In genomic region chr16:86670835-86671234, GRCh38 we compare ENCODE assay signal across 19 cellular contexts.
DNase-seq lines count a peak whose midpoint lies in the region; ATAC-seq and TF ChIP-seq lines count a peak whose summit lies in the region.
"Had no signal": no experiment of that assay in that cellular context is flagged by ENCODE, and none has a peak within 500 bp of the region (broad histone marks: within the 10 kb centered on the region; RNA-seq: fewer than 3 reads in every experiment).

No MANE protein-coding gene starts in this region.

- H2BK12ac ChIP-seq in neuronal stem cell (ENCODE audit: low read length), result no peak overlapping the region
- H2BK12ac ChIP-seq in H9 (ENCODE audit: insufficient read length, low read depth, low read length), result no peak overlapping the region

- peaks cover 9% of the 10 kb centered on the region for H3K27me3 Mint-ChIP-seq in H9 (ENCODE audit: low read depth)

- H3K14ac ChIP-seq in neuronal stem cell (ENCODE audit: low read length) (no peak overlapping the region), H9 (ENCODE audit: insufficient read depth, low read length) (no peak overlapping the region)

- H3K4ac ChIP-seq in neuronal stem cell (ENCODE audit: low read length), result no peak overlapping the region
- no peak overlapping the region for H3K4ac ChIP-seq in H9 (ENCODE audit: low read depth, low read length)

- no peak for ATAC-seq in left ventricle myocardium superior
- no peak for ATAC-seq in gastroesophageal sphincter
- no peak for ATAC-seq in upper lobe of right lung

- H3K36me3 ChIP-seq in right atrium auricular region (no peaks in the 10 kb centered on the region), gastroesophageal sphincter (no peaks in the 10 kb centered on the region), neuronal stem cell (replicated peaks in 1 of 2; ENCODE audit: control insufficient read depth in 2 of 2, insufficient read depth in 2 of 2, low read length in 2 of 2) (no peaks in the 10 kb centered on the region), upper lobe of right lung (no peaks in the 10 kb centered on the region)
- H3K36me3 ChIP-seq: HAP-1 had no signal

- H3K27ac ChIP-seq in right atrium auricular region (peak overlapping the region; percentile 60 to 74), gastroesophageal sphincter (peak overlapping the region in 3 of 4 donors; percentile 24 to 55 (median 31)), neuronal stem cell (replicated peaks; ENCODE audit: low read length) (no peak overlapping the region), upper lobe of right lung (peak overlapping the region; percentile 8), H9 (ENCODE audit: insufficient read length, low read depth, low read length) (no peak overlapping the region)

- H4K20me1 ChIP-seq in H9 (ENCODE audit: control insufficient read depth, insufficient read depth, insufficient read length), result no peaks in the 10 kb centered on the region

- peaks cover 26 to 29% of the 10 kb centered on the region in 2 experiments for H3K4me1 Mint-ChIP-seq in H9

- no peak overlapping the region for H4K5ac ChIP-seq in H9 (ENCODE audit: insufficient read length, low read depth, low read length)

- H2BK5ac ChIP-seq in neuronal stem cell (ENCODE audit: low read length), result no peak overlapping the region
- no peak overlapping the region for H2BK5ac ChIP-seq in H9 (ENCODE audit: insufficient read length, low read length)

- intact Hi-C loops in left ventricle myocardium superior (cut with micrococcal nuclease), result no loop called here
- intact Hi-C loops in upper lobe of right lung (cut with DNase I), result no loop called here

- H3K4me3 ChIP-seq in right atrium auricular region (no peak overlapping the region), gastroesophageal sphincter (no peak overlapping the region), neuronal stem cell (ENCODE audit: low read length in 2 of 2) (no peak overlapping the region), upper lobe of right lung (no peak overlapping the region)
- H3K4me3 ChIP-seq: HAP-1 had no signal

- WGBS in gastroesophageal sphincter (ENCODE audit: low coverage in 1 of 2), 2 donors, result 71 to 80% methylated on average over 1 to 8 of the region's 11 CpGs
- no CpG with 5 or more reads among the region's 11 CpGs for WGBS in neuronal stem cell (ENCODE audit: extremely low coverage in 2 of 2, insufficient read length in 2 of 2, insufficient replicate concordance in 1 of 2), 2 donors
- WGBS in H9 (ENCODE audit: extremely low coverage, insufficient read length, low lambda C conversion rate), result no CpG with 5 or more reads among the region's 11 CpGs

- DNase-seq in right atrium auricular region (ENCODE audit: low spot score), result no peak
- DNase-seq in left ventricle myocardium superior, result no peak
- DNase-seq in neuronal stem cell (ENCODE audit: low spot score), result no peak
- no peak for DNase-seq in upper lobe of right lung
- DNase-seq in NCI-H2029 (lab: John Stamatoyannopoulos, UW), result no peak
- no peak for DNase-seq in H9
- DNase-seq in activated CD8-positive, alpha-beta memory T cell treated with anti-CD3 and anti-CD28 coated beads for 24 hours, result no peak
- DNase-seq: Caco-2; CD4-positive, alpha-beta T cell; NCI-H1105 treated with DMSO at 0.1 percent for 48 hours; NCI-H1694 treated with DMSO at 0.1 percent for 48 hours; NCI-H2107; NCI-H2227 treated with DMSO at 0.1 percent for 48 hours; NCI-H510A treated with DMSO at 0.1 percent for 48 hours; NCI-H82; OCI-M1; SHP77 treated with DMSO at 0.1 percent for 48 hours had no signal

- no peak overlapping the region; a peak in 1 of 5 replicates for H3K4me3 Mint-ChIP-seq in H9
- H3K4me3 Mint-ChIP-seq: CD4-positive, alpha-beta T cell had no signal

- H3K23me2 ChIP-seq in H9 (ENCODE audit: insufficient read length, low read depth, low read length, poor library complexity, severe bottlenecking), result no peaks in the 10 kb centered on the region

- no peaks in the 10 kb centered on the region for H3K79me1 ChIP-seq in neuronal stem cell (ENCODE audit: low read depth, low read length)
- H3K79me1 ChIP-seq in H9 (ENCODE audit: insufficient read depth, low read depth, low read length, poor library complexity, severe bottlenecking), result no peaks in the 10 kb centered on the region

- H2BK120ac ChIP-seq in neuronal stem cell (ENCODE audit: low read depth, low read length) (no peak overlapping the region), H9 (ENCODE audit: low read depth, low read length, poor library complexity, severe bottlenecking) (no peak overlapping the region)

- no peak overlapping the region for H2BK15ac ChIP-seq in neuronal stem cell (ENCODE audit: low read length)
- H2BK15ac ChIP-seq in H9 (ENCODE audit: low read depth, low read length), result no peak overlapping the region

- no peak for TF ChIP-seq EP300 in gastroesophageal sphincter (IDR thresholded peaks at IDR 0.05)

- no peak for TF ChIP-seq CTCF in right atrium auricular region (IDR thresholded peaks at IDR 0.05)
- TF ChIP-seq CTCF in gastroesophageal sphincter (IDR thresholded peaks at IDR 0.05), result no peak
- TF ChIP-seq CTCF in upper lobe of right lung (IDR thresholded peaks at IDR 0.05), result no peak
- no peak for TF ChIP-seq CTCF in H9 (conservative IDR thresholded peaks at IDR 0.05)

- no peak overlapping the region for H3K4me2 ChIP-seq in neuronal stem cell (ENCODE audit: insufficient read depth, low read length, poor library complexity, severe bottlenecking)
- no peak overlapping the region for H3K4me2 ChIP-seq in H9 (ENCODE audit: insufficient read depth, insufficient read length, low read length)

- H2AK5ac ChIP-seq in neuronal stem cell (ENCODE audit: low read depth, low read length), result no peak overlapping the region
- H2AK5ac ChIP-seq in H9 (ENCODE audit: insufficient read length, low read length), result no peak overlapping the region

- no peak overlapping the region for H2BK20ac ChIP-seq in H9 (ENCODE audit: low read depth, low read length, poor library complexity, severe bottlenecking)

- peak overlapping the region; percentile 54 for H3K18ac ChIP-seq in neuronal stem cell (ENCODE audit: low read length)
- no peak overlapping the region for H3K18ac ChIP-seq in H9 (ENCODE audit: insufficient read length, low read depth, low read length)

- H3K27me3 ChIP-seq in right atrium auricular region, result no peaks in the 10 kb centered on the region
- peaks cover 81% of the 10 kb centered on the region for H3K27me3 ChIP-seq in gastroesophageal sphincter
- H3K27me3 ChIP-seq in neuronal stem cell (ENCODE audit: control insufficient read depth in 3 of 3, insufficient read depth in 3 of 3, low read depth in 1 of 3, low read length in 3 of 3), result peaks cover 0 to 31% (median 0%) of the 10 kb centered on the region in 3 experiments
- H3K27me3 ChIP-seq in upper lobe of right lung, result peaks cover 20% of the 10 kb centered on the region
- no peaks in the 10 kb centered on the region; the same call in none of the 2 replicates for H3K27me3 ChIP-seq in H9 (ENCODE audit: insufficient read depth, low read length)

- H3K9me3 ChIP-seq in right atrium auricular region (peaks cover 0 to 7% of the 10 kb centered on the region in 2 donors), gastroesophageal sphincter (peaks cover 0 to 11% (median 0%) of the 10 kb centered on the region in 3 donors), neuronal stem cell (replicated peaks in 1 of 2; ENCODE audit: control insufficient read depth in 2 of 2, insufficient read depth in 1 of 2, low read depth in 1 of 2, low read length in 2 of 2) (peaks cover 0 to 6% of the 10 kb centered on the region in 2 donors), upper lobe of right lung (no peaks in the 10 kb centered on the region), H9 (ENCODE audit: control insufficient read depth, low read depth, low read length) (no peaks in the 10 kb centered on the region)
- H3K9me3 ChIP-seq: Caco-2, HAP-1 had no signal

- H4K91ac ChIP-seq in neuronal stem cell (ENCODE audit: low read depth, low read length, poor library complexity) (no peak overlapping the region), H9 (ENCODE audit: insufficient read length, low read depth, low read length) (no peak overlapping the region)

- H3K23ac ChIP-seq in neuronal stem cell (ENCODE audit: low read depth, low read length, poor library complexity), result no peak overlapping the region
- no peak overlapping the region for H3K23ac ChIP-seq in H9 (ENCODE audit: insufficient read length, low read depth, low read length)

- H3K36me3 Mint-ChIP-seq in H9 (ENCODE audit: insufficient read depth in 1 of 3, low read depth in 3 of 3), result peaks cover 0 to 3% (median 0%) of the 10 kb centered on the region in 3 experiments; a peak in 1 of 7 replicates

- H3T11ph ChIP-seq in H9 (ENCODE audit: low read length), result no peak overlapping the region

- peaks cover 0 to 6% of the 10 kb centered on the region in 2 experiments; a peak in 4 of 5 replicates for H3K9me3 Mint-ChIP-seq in H9

- H3K79me2 ChIP-seq in H9 (ENCODE audit: insufficient read depth, low read length), result no peaks in the 10 kb centered on the region

- H3K56ac ChIP-seq in H9 (ENCODE audit: insufficient read length, low read depth, low read length), result no peak overlapping the region

- no peak overlapping the region for H3K9ac ChIP-seq in neuronal stem cell (ENCODE audit: low read depth, low read length, poor library complexity)
- H3K9ac ChIP-seq in H9 (ENCODE audit: extremely low read depth, insufficient read length, low read length), result no peak overlapping the region

- no peak for TF ChIP-seq POLR2A in gastroesophageal sphincter (IDR thresholded peaks at IDR 0.05)

- H2AFZ ChIP-seq in neuronal stem cell (ENCODE audit: low read length) (no peak overlapping the region), H9 (ENCODE audit: low read length) (no peak overlapping the region)

- H3K27ac Mint-ChIP-seq in H9, result no peak overlapping the region
- H3K27ac Mint-ChIP-seq: CD4-positive, alpha-beta T cell had no signal

- H3K4me1 ChIP-seq in right atrium auricular region, result peaks cover 0 to 39% of the 10 kb centered on the region in 2 donors
- peaks cover 0 to 10% (median 0%) of the 10 kb centered on the region in 3 donors for H3K4me1 ChIP-seq in gastroesophageal sphincter
- H3K4me1 ChIP-seq in neuronal stem cell (ENCODE audit: control insufficient read depth in 2 of 2, insufficient read depth in 1 of 2, low read depth in 1 of 2, low read length in 2 of 2), result peaks cover 0 to 8% of the 10 kb centered on the region in 2 donors
- peaks cover 4% of the 10 kb centered on the region for H3K4me1 ChIP-seq in upper lobe of right lung
- peaks cover 4% of the 10 kb centered on the region; the same call in 1 of the 2 replicates for H3K4me1 ChIP-seq in H9 (ENCODE audit: insufficient read depth, low read length)
- H3K4me1 ChIP-seq: Caco-2, HAP-1 had no signal

- H4K8ac ChIP-seq in neuronal stem cell (ENCODE audit: low read depth, low read length), result no peak overlapping the region
- H4K8ac ChIP-seq in H9 (replicated peaks; ENCODE audit: insufficient read length, low read depth, low read length), result no peak overlapping the region

Comparison
In these comparisons a context has a peak if more than half of its experiments do, and no peak if none do; other contexts are left out.
1. H3K27ac ChIP-seq: peak in right atrium auricular region (2 of 2), gastroesophageal sphincter (3 of 4) and upper lobe of right lung (single experiment); none in neuronal stem cell (single experiment) and H9 (single experiment).